Comparison of ENCODE assay signal across 24 cellular contexts in genomic region chr5:137856916-137857862, GRCh38. TPM values are rescaled to one million over a fixed set of nuclear protein-coding genes. Genes with fewer than 3 reads are reported as not detected.
DNase-seq lines count a peak whose midpoint lies in the region; ATAC-seq, FAIRE-seq and TF ChIP-seq lines count a peak whose summit lies in the region.
"Had no signal": no experiment of that assay in that cellular context is flagged by ENCODE, and none has a peak within 500 bp of the region (broad histone marks: within the 10 kb centered on the region; RNA-seq: fewer than 3 reads in every experiment).

No MANE protein-coding gene starts in this region.

- dilution Hi-C loops in keratinocyte (cut with MboI; ENCODE audit: extremely low pct_ligation_motif_present, low sequenced_read_pairs), result no loop called here

- in situ Hi-C loops in GM13976 (cut with MboI; ENCODE audit: low sequenced_read_pairs, unreplicated experiment), result no loop called here

- peak overlapping the region; percentile 44 for H2AFZ ChIP-seq in keratinocyte (ENCODE audit: control insufficient read depth, low read length)

- H3K9me3 Mint-ChIP-seq in activated CD8-positive, alpha-beta T cell treated with anti-CD3 and anti-CD28 coated beads, Interleukin-2, amount 10 ng/mL, durations not matched to agents 7 days and 5 days (ENCODE audit: insufficient read depth), result no peaks in the 10 kb centered on the region
- no peaks in the 10 kb centered on the region for H3K9me3 Mint-ChIP-seq in activated CD8-positive, alpha-beta T cell treated with anti-CD3 and anti-CD28 coated beads for 36 hours
- H3K9me3 Mint-ChIP-seq in T-cell, result no peaks in the 10 kb centered on the region
- H3K9me3 Mint-ChIP-seq in activated naive CD4-positive, alpha-beta T cell treated with anti-CD3 and anti-CD28 coated beads, Interleukin-2, amount 10 ng/mL, durations not matched to agents 7 days and 5 days, result no peaks in the 10 kb centered on the region
- H3K9me3 Mint-ChIP-seq: activated CD4-positive, alpha-beta memory T cell treated with anti-CD3 and anti-CD28 coated beads for 36 hours had no signal

- H3K9me3 ChIP-seq in keratinocyte (ENCODE audit: control insufficient read depth, low read depth, low read length), result no peaks in the 10 kb centered on the region
- no peaks in the 10 kb centered on the region for H3K9me3 ChIP-seq in thoracic aorta
- H3K9me3 ChIP-seq: upper lobe of left lung had no signal

- no peak for ATAC-seq in activated CD8-positive, alpha-beta T cell treated with anti-CD3 and anti-CD28 coated beads, Interleukin-2, amount 10 ng/mL, durations not matched to agents 7 days and 5 days
- ATAC-seq in activated CD8-positive, alpha-beta T cell treated with anti-CD3 and anti-CD28 coated beads for 36 hours, result no peak
- ATAC-seq in T-cell (replicated peaks in 1 of 4) (no peak), thoracic aorta (ENCODE audit: insufficient number of reproducible peaks, low FRiP score, low read depth) (no peak), HG03439 (IDR thresholded peaks at IDR 0.05; ENCODE audit: unreplicated experiment) (no peak)

- H3K27me3 ChIP-seq in keratinocyte (ENCODE audit: control insufficient read depth, extremely low read depth, insufficient read depth, low read length) (no peaks in the 10 kb centered on the region), thoracic aorta (replicated peaks; ENCODE audit: insufficient read depth) (no peaks in the 10 kb centered on the region)
- H3K27me3 ChIP-seq: brain microvascular endothelial cell, upper lobe of left lung had no signal

- H3K27me3 Mint-ChIP-seq in activated CD8-positive, alpha-beta T cell treated with anti-CD3 and anti-CD28 coated beads, Interleukin-2, amount 10 ng/mL, durations not matched to agents 7 days and 5 days (ENCODE audit: low read depth), result no peaks in the 10 kb centered on the region
- H3K27me3 Mint-ChIP-seq in activated CD8-positive, alpha-beta T cell treated with anti-CD3 and anti-CD28 coated beads for 36 hours, result no peaks in the 10 kb centered on the region
- H3K27me3 Mint-ChIP-seq in T-cell, result no peaks in the 10 kb centered on the region
- H3K27me3 Mint-ChIP-seq in activated naive CD4-positive, alpha-beta T cell treated with anti-CD3 and anti-CD28 coated beads, Interleukin-2, amount 10 ng/mL, durations not matched to agents 7 days and 5 days, result no peaks in the 10 kb centered on the region
- H3K27me3 Mint-ChIP-seq: activated CD4-positive, alpha-beta memory T cell treated with anti-CD3 and anti-CD28 coated beads for 36 hours; IgD-negative memory B cell had no signal

- H3K4me2 ChIP-seq in keratinocyte (ENCODE audit: control insufficient read depth, extremely low read depth, insufficient read depth, low read depth, low read length), result peak overlapping the region; percentile 75
- H3K4me2 ChIP-seq: smooth muscle cell had no signal

- no peaks in the 10 kb centered on the region for H3K9me1 ChIP-seq in keratinocyte (ENCODE audit: control insufficient read depth, extremely low read depth, insufficient read depth, low read length)

- TF ChIP-seq CTCF in activated CD8-positive, alpha-beta T cell treated with anti-CD3 and anti-CD28 coated beads for 36 hours (IDR thresholded peaks at IDR 0.05), result no peak
- TF ChIP-seq CTCF in keratinocyte (optimal IDR thresholded peaks at IDR 0.05 in 1 of 3, IDR thresholded peaks at IDR 0.05 in 1 of 3, conservative IDR thresholded peaks at IDR 0.05 in 1 of 3; ENCODE audit: extremely low read depth in 1 of 3, insufficient read depth in 2 of 3, low read length in 3 of 3) (no peak), thoracic aorta (IDR thresholded peaks at IDR 0.05) (no peak), GM13976 (IDR thresholded peaks at IDR 0.05; ENCODE audit: borderline replicate concordance, control extremely low read depth, extremely low read depth, insufficient read depth, missing control alignments) (no peak)

- H3K4me1 Mint-ChIP-seq in activated CD8-positive, alpha-beta T cell treated with anti-CD3 and anti-CD28 coated beads, Interleukin-2, amount 10 ng/mL, durations not matched to agents 7 days and 5 days (ENCODE audit: low read depth), result peaks cover 24% of the 10 kb centered on the region
- peaks cover 14% of the 10 kb centered on the region for H3K4me1 Mint-ChIP-seq in activated CD8-positive, alpha-beta T cell treated with anti-CD3 and anti-CD28 coated beads for 36 hours (ENCODE audit: low read depth)
- peaks cover 17 to 28% (median 23%) of the 10 kb centered on the region in 3 donors for H3K4me1 Mint-ChIP-seq in T-cell
- H3K4me1 Mint-ChIP-seq in activated naive CD4-positive, alpha-beta T cell treated with anti-CD3 and anti-CD28 coated beads, Interleukin-2, amount 10 ng/mL, durations not matched to agents 7 days and 5 days, result peaks cover 10% of the 10 kb centered on the region

- peak overlapping the region; percentile 44 for H3K27ac Mint-ChIP-seq in activated CD8-positive, alpha-beta T cell treated with anti-CD3 and anti-CD28 coated beads, Interleukin-2, amount 10 ng/mL, durations not matched to agents 7 days and 5 days
- H3K27ac Mint-ChIP-seq in activated CD8-positive, alpha-beta T cell treated with anti-CD3 and anti-CD28 coated beads for 36 hours, result no peak overlapping the region
- H3K27ac Mint-ChIP-seq in T-cell, result no peak overlapping the region
- no peak overlapping the region for H3K27ac Mint-ChIP-seq in activated naive CD4-positive, alpha-beta T cell treated with anti-CD3 and anti-CD28 coated beads, Interleukin-2, amount 10 ng/mL, durations not matched to agents 7 days and 5 days
- H3K27ac Mint-ChIP-seq: activated CD4-positive, alpha-beta memory T cell treated with anti-CD3 and anti-CD28 coated beads for 36 hours; IgD-negative memory B cell had no signal

- no peaks in the 10 kb centered on the region for H4K20me1 ChIP-seq in keratinocyte (ENCODE audit: control insufficient read depth, extremely low read depth, insufficient read depth, low read length)

- POLR2A ChIA-PET in activated CD8-positive, alpha-beta T cell treated with anti-CD3 and anti-CD28 coated beads, Interleukin-2, amount 10 ng/mL, durations not matched to agents 7 days and 5 days (lab: Charles Lee), result no interaction called here
- POLR2A ChIA-PET in activated CD8-positive, alpha-beta T cell treated with anti-CD3 and anti-CD28 coated beads for 36 hours (lab: Charles Lee), result interaction anchor here (0.6 kb wide), 1 partner anchor 65 kb away, joined by 3 read pairs; no protein-coding TSS in a partner anchor
- POLR2A ChIA-PET in T-cell (lab: Charles Lee), result no interaction called here

- H3K4me1 ChIP-seq in keratinocyte (ENCODE audit: control insufficient read depth, extremely low read depth, insufficient read depth, low read length), result peaks cover 2% of the 10 kb centered on the region
- peaks cover 10 to 19% of the 10 kb centered on the region in 2 donors for H3K4me1 ChIP-seq in thoracic aorta (ENCODE audit: control insufficient read depth in 1 of 2, low read depth in 2 of 2)

- no peak for DNase-seq in activated CD8-positive, alpha-beta T cell treated with anti-CD3 and anti-CD28 coated beads, Interleukin-2, amount 10 ng/mL, durations not matched to agents 7 days and 5 days
- DNase-seq in activated CD8-positive, alpha-beta T cell treated with anti-CD3 and anti-CD28 coated beads for 36 hours, result no peak
- DNase-seq in T-cell (no peak), keratinocyte (ENCODE audit: low read depth, low spot score) (no peak), thoracic aorta (ENCODE audit: low spot score) (no peak), GM13976 (ENCODE audit: low spot score) (no peak)
- DNase-seq in activated naive CD4-positive, alpha-beta T cell treated with anti-CD3 and anti-CD28 coated beads, Interleukin-2, amount 10 ng/mL, durations not matched to agents 7 days and 5 days, result no peak
- DNase-seq: activated CD4-positive, alpha-beta memory T cell treated with anti-CD3 and anti-CD28 coated beads for 36 hours; activated gamma-delta T cell treated with Interleukin-2 at 50 U/mL for 16 hours; Calu3; glutamatergic neuron; kidney glomerular epithelial cell; NCI-H1417; T1000; upper lobe of left lung had no signal

- H3K36me3 Mint-ChIP-seq in activated CD8-positive, alpha-beta T cell treated with anti-CD3 and anti-CD28 coated beads, Interleukin-2, amount 10 ng/mL, durations not matched to agents 7 days and 5 days (ENCODE audit: low read depth), result no peaks in the 10 kb centered on the region
- peaks cover 2% of the 10 kb centered on the region for H3K36me3 Mint-ChIP-seq in activated CD8-positive, alpha-beta T cell treated with anti-CD3 and anti-CD28 coated beads for 36 hours (ENCODE audit: low read depth)
- peaks cover 4% of the 10 kb centered on the region for H3K36me3 Mint-ChIP-seq in T-cell
- H3K36me3 Mint-ChIP-seq in activated naive CD4-positive, alpha-beta T cell treated with anti-CD3 and anti-CD28 coated beads, Interleukin-2, amount 10 ng/mL, durations not matched to agents 7 days and 5 days, result no peaks in the 10 kb centered on the region
- H3K36me3 Mint-ChIP-seq: IgD-negative memory B cell had no signal

- H3K27ac ChIP-seq in keratinocyte (ENCODE audit: control insufficient read depth, insufficient read depth, low read length), result no peak overlapping the region
- peak overlapping the region in 1 of 2 donors; percentile 29 for H3K27ac ChIP-seq in thoracic aorta
- H3K27ac ChIP-seq: 22Rv1, brain microvascular endothelial cell had no signal

- no peak for FAIRE-seq in keratinocyte (lab: Jason Lieb, UNC)
- FAIRE-seq: endometrium had no signal

- no peak overlapping the region for H3K9ac ChIP-seq in keratinocyte (ENCODE audit: control insufficient read depth, extremely low read depth, insufficient read depth, low read length)

- H3K4me3 ChIP-seq in keratinocyte (ENCODE audit: control insufficient read depth in 2 of 3, extremely low read depth in 1 of 3, insufficient read depth in 2 of 3, low read depth in 1 of 3, low read length in 3 of 3), result no peak overlapping the region
- peak overlapping the region; percentile 59 for H3K4me3 ChIP-seq in thoracic aorta
- H3K4me3 ChIP-seq: smooth muscle cell had no signal

- CTCF ChIA-PET in activated CD8-positive, alpha-beta T cell treated with anti-CD3 and anti-CD28 coated beads, Interleukin-2, amount 10 ng/mL, durations not matched to agents 7 days and 5 days (lab: Charles Lee), result no interaction called here
- CTCF ChIA-PET in activated CD8-positive, alpha-beta T cell treated with anti-CD3 and anti-CD28 coated beads for 36 hours (lab: Charles Lee), result interaction anchor here (1.1 kb wide), 1 partner anchor 8 kb away, joined by 3 read pairs; no protein-coding TSS in a partner anchor
- CTCF ChIA-PET in T-cell (lab: Charles Lee), result no interaction called here
- CTCF ChIA-PET in activated naive CD4-positive, alpha-beta T cell treated with anti-CD3 and anti-CD28 coated beads, Interleukin-2, amount 10 ng/mL, durations not matched to agents 7 days and 5 days (lab: Charles Lee), result interaction anchor here (0.7 kb wide), 1 partner anchor 54 kb away, joined by 3 read pairs; no protein-coding TSS in a partner anchor

- H3K79me2 ChIP-seq in keratinocyte (ENCODE audit: control insufficient read depth, insufficient read depth, low read length), result no peaks in the 10 kb centered on the region

- intact Hi-C loops in activated CD8-positive, alpha-beta T cell treated with anti-CD3 and anti-CD28 coated beads for 36 hours (cut with micrococcal nuclease), result no loop called here

- H3K36me3 ChIP-seq in keratinocyte (ENCODE audit: control insufficient read depth in 2 of 2, extremely low read depth in 1 of 2, insufficient read depth in 2 of 2, low read length in 2 of 2) (no peaks in the 10 kb centered on the region), thoracic aorta (no peaks in the 10 kb centered on the region)
- H3K36me3 ChIP-seq: brain microvascular endothelial cell, upper lobe of left lung had no signal

- H3K4me3 Mint-ChIP-seq in activated CD8-positive, alpha-beta T cell treated with anti-CD3 and anti-CD28 coated beads, Interleukin-2, amount 10 ng/mL, durations not matched to agents 7 days and 5 days, result no peak overlapping the region
- H3K4me3 Mint-ChIP-seq in activated CD8-positive, alpha-beta T cell treated with anti-CD3 and anti-CD28 coated beads for 36 hours, result no peak overlapping the region
- H3K4me3 Mint-ChIP-seq in T-cell, result peak overlapping the region in 2 of 3 donors; percentile 70 to 74
- no peak overlapping the region for H3K4me3 Mint-ChIP-seq in activated naive CD4-positive, alpha-beta T cell treated with anti-CD3 and anti-CD28 coated beads, Interleukin-2, amount 10 ng/mL, durations not matched to agents 7 days and 5 days

RNA-seq across cellular contexts. Expression of gene MYOT, which starts 10.5 kb away (rescaled TPM):
- not detected for total RNA-seq in activated CD8-positive, alpha-beta T cell treated with anti-CD3 and anti-CD28 coated beads, Interleukin-2, amount 10 ng/mL, durations not matched to agents 7 days and 5 days
- not detected for total RNA-seq in activated CD8-positive, alpha-beta T cell treated with anti-CD3 and anti-CD28 coated beads for 36 hours
- not detected for total RNA-seq in T-cell
- polyA plus RNA-seq in keratinocyte, result 0.55 to 1.5 TPM (median 0.76 TPM) in 3 replicates
- not detected for polyA plus RNA-seq in keratinocyte (2011; ENCODE audit: low read depth)
- 0.52 and 0.80 TPM in 2 replicates for polyA plus RNA-seq in keratinocyte (2011; cell fraction: cytosol; rRNA removed)
- polyA plus RNA-seq in keratinocyte (2011; cell fraction: nucleus; rRNA removed), result 0.45 and 0.73 TPM in 2 replicates
- 0.18 and 0.61 TPM in 2 replicates for polyA plus RNA-seq in keratinocyte (2012; ENCODE audit: low replicate concordance)
- 0.61 to 0.66 TPM in 2 of 3 replicates, not detected in the other for polyA minus RNA-seq in keratinocyte
- not detected for polyA minus RNA-seq in keratinocyte (2011; cell fraction: cytosol; rRNA and poly(A)+ RNA removed)
- not detected in 2 replicates for polyA minus RNA-seq in keratinocyte (2011; cell fraction: nucleus; rRNA and poly(A)+ RNA removed)
- 10 to 100 TPM; 16.3 to 16.4 TPM for total RNA-seq in thoracic aorta
- total RNA-seq: activated CD4-positive, alpha-beta memory T cell treated with anti-CD3 and anti-CD28 coated beads for 36 hours; Calu3; H4; NCI-H460; RPMI7951; smooth muscle cell; upper lobe of left lung had no signal

RNA-seq across cellular contexts. Expression of gene PKD2L2, which starts 32.1 kb away (rescaled TPM):
- total RNA-seq in activated CD8-positive, alpha-beta T cell treated with anti-CD3 and anti-CD28 coated beads, Interleukin-2, amount 10 ng/mL, durations not matched to agents 7 days and 5 days, result not detected
- not detected for total RNA-seq in activated CD8-positive, alpha-beta T cell treated with anti-CD3 and anti-CD28 coated beads for 36 hours
- total RNA-seq in T-cell (not detected), thoracic aorta (not detected)
- polyA plus RNA-seq in keratinocyte, result 0.10 TPM in 1 of 3 replicates, not detected in the others
- polyA plus RNA-seq in keratinocyte (2011; ENCODE audit: low read depth), result not detected
- not detected in 2 replicates for polyA plus RNA-seq in keratinocyte (2011; cell fraction: cytosol; rRNA removed)
- polyA plus RNA-seq in keratinocyte (2011; cell fraction: nucleus; rRNA removed), result not detected in 2 replicates
- polyA plus RNA-seq in keratinocyte (2012; ENCODE audit: low replicate concordance), result not detected in 2 replicates
- polyA minus RNA-seq in keratinocyte, result not detected in 3 replicates
- polyA minus RNA-seq in keratinocyte (2011; cell fraction: cytosol; rRNA and poly(A)+ RNA removed), result not detected
- not detected in 2 replicates for polyA minus RNA-seq in keratinocyte (2011; cell fraction: nucleus; rRNA and poly(A)+ RNA removed)
- total RNA-seq: activated CD4-positive, alpha-beta memory T cell treated with anti-CD3 and anti-CD28 coated beads for 36 hours; Calu3; H4; NCI-H460; RPMI7951; smooth muscle cell; upper lobe of left lung had no signal

Comparison
In these comparisons a context has a peak if more than half of its experiments do, and no peak if none do; other contexts are left out.
1. CTCF ChIA-PET loops: an anchor here in activated CD8-positive, alpha-beta T cell treated with anti-CD3 and anti-CD28 coated beads for 36 hours (1.1 kb wide) and activated naive CD4-positive, alpha-beta T cell treated with anti-CD3 and anti-CD28 coated beads, Interleukin-2, amount 10 ng/mL, durations not matched to agents 7 days and 5 days (0.7 kb wide); none called in activated CD8-positive, alpha-beta T cell treated with anti-CD3 and anti-CD28 coated beads, Interleukin-2, amount 10 ng/mL, durations not matched to agents 7 days and 5 days and T-cell.
2. H3K4me3 Mint-ChIP-seq: peak in T-cell (2 of 3); none in activated CD8-positive, alpha-beta T cell treated with anti-CD3 and anti-CD28 coated beads, Interleukin-2, amount 10 ng/mL, durations not matched to agents 7 days and 5 days (single experiment), activated CD8-positive, alpha-beta T cell treated with anti-CD3 and anti-CD28 coated beads for 36 hours (single experiment) and activated naive CD4-positive, alpha-beta T cell treated with anti-CD3 and anti-CD28 coated beads, Interleukin-2, amount 10 ng/mL, durations not matched to agents 7 days and 5 days (single experiment).
3. RNA of gene MYOT, which starts 10.5 kb away (total RNA-seq): 16.3 to 16.4 TPM in thoracic aorta; not detected in activated CD8-positive, alpha-beta T cell treated with anti-CD3 and anti-CD28 coated beads, Interleukin-2, amount 10 ng/mL, durations not matched to agents 7 days and 5 days, not detected in activated CD8-positive, alpha-beta T cell treated with anti-CD3 and anti-CD28 coated beads for 36 hours and not detected in T-cell; every median in the first group is over 10 times any median in the second.